ENCODE assay signal across 9 cellular contexts in genomic region chr3:50284121-50284520, GRCh38. TPM values are rescaled to one million over a fixed set of nuclear protein-coding genes. Genes with fewer than 3 reads are reported as not detected.
"Had no signal": no experiment of that assay in that cellular context is flagged by ENCODE, and none has a peak within 500 bp of the region (broad histone marks: within the 10 kb centered on the region; RNA-seq: fewer than 3 reads in every experiment).

No MANE protein-coding gene starts in this region.

RNA-seq across cellular contexts. Expression of gene LSMEM2, which starts 5.2 kb away (rescaled TPM):
- total RNA-seq: stomach, subcutaneous adipose tissue, temporal lobe, thoracic aorta, thyroid gland, transverse colon, upper lobe of right lung, ureter, vagina had no signal
